22 cellular contexts compared by ENCODE assay signal in genomic region chr16:23394141-23394540, GRCh38. TPM values are rescaled to one million over a fixed set of nuclear protein-coding genes. Genes with fewer than 3 reads are reported as not detected.
A peak's percentile ranks its signal among the peaks of the same experiment; 100 is the strongest.
DNase-seq lines count a peak whose midpoint lies in the region; ATAC-seq and TF ChIP-seq lines count a peak whose summit lies in the region.
"Had no signal": no experiment of that assay in that cellular context is flagged by ENCODE, and none has a peak within 500 bp of the region (broad histone marks: within the 10 kb centered on the region; RNA-seq: fewer than 3 reads in every experiment).

No MANE protein-coding gene starts in this region.

- no peak overlapping the region for H3K4me3 ChIP-seq in right atrium auricular region
- H3K4me3 ChIP-seq in right cardiac atrium (ENCODE audit: low read length), result no peak overlapping the region
- H3K4me3 ChIP-seq in esophagus muscularis mucosa, result no peak overlapping the region
- H3K4me3 ChIP-seq in gastrocnemius medialis, result no peak overlapping the region
- no peak overlapping the region for H3K4me3 ChIP-seq in left lung
- H3K4me3 ChIP-seq: A549, GM12878, GM23338, MG63 had no signal

- intact Hi-C loops in right cardiac atrium (cut with DNase I) (no loop called here), esophagus muscularis mucosa (cut with DNase I) (no loop called here), gastrocnemius medialis (cut with DNase I; ENCODE audit: low total_unique reads) (no loop called here), left lung (cut with DNase I) (no loop called here)

- 29% methylated on average over 1 of the region's 1 CpG for WGBS in right cardiac atrium
- 38% methylated on average over 1 of the region's 1 CpG for WGBS in esophagus muscularis mucosa

- POLR2A ChIA-PET in activated CD4-positive, alpha-beta T cell treated with anti-CD3 and anti-CD28 coated beads, Interleukin-2, amount 10 ng/mL, durations not matched to agents 7 days and 5 days (lab: Charles Lee), result no interaction called here

- H3K27ac Mint-ChIP-seq in activated CD4-positive, alpha-beta T cell treated with anti-CD3 and anti-CD28 coated beads, Interleukin-2, amount 10 ng/mL, durations not matched to agents 7 days and 5 days, result no peak overlapping the region
- H3K27ac Mint-ChIP-seq: CD4-positive, alpha-beta T cell; GM23338; IgD-negative memory B cell had no signal

- in situ Hi-C loops in gastrocnemius medialis (cut with MboI; ENCODE audit: low sequenced_read_pairs in 4 of 4), result no loop called here

- TF ChIP-seq POLR2A in esophagus muscularis mucosa (IDR thresholded peaks at IDR 0.05; ENCODE audit: low read depth) (no peak), gastrocnemius medialis (IDR thresholded peaks at IDR 0.05) (no peak)

- H3K36me3 ChIP-seq in right atrium auricular region (peaks cover 50% of the 10 kb centered on the region), esophagus muscularis mucosa (peaks cover 38 to 88% (median 72%) of the 10 kb centered on the region in 4 donors), gastrocnemius medialis (no peaks in the 10 kb centered on the region), left lung (peaks cover 0 to 74% of the 10 kb centered on the region in 2 donors)

- no peak for DNase-seq in right atrium auricular region (ENCODE audit: low spot score)
- DNase-seq in right cardiac atrium, result no peak
- DNase-seq in esophagus muscularis mucosa (ENCODE audit: extremely low spot score), result no peak
- no peak for DNase-seq in gastrocnemius medialis
- DNase-seq in activated CD4-positive, alpha-beta T cell treated with anti-CD3 and anti-CD28 coated beads, Interleukin-2, amount 10 ng/mL, durations not matched to agents 7 days and 5 days, result no peak
- DNase-seq in NCI-H748 treated with DMSO at 0.1 percent for 48 hours (lab: John Stamatoyannopoulos, UW), result no peak
- no peak for DNase-seq in left lung
- DNase-seq: Caco-2; CD4-positive, alpha-beta T cell; Karpas-422; MG63; NCI-H1092; NCI-H1694; NCI-H2081 treated with DMSO at 0.1 percent for 48 hours; NCI-H510A; NCI-H774; Right ventricle myocardium superior had no signal

- peaks cover 11% of the 10 kb centered on the region for H3K36me3 Mint-ChIP-seq in activated CD4-positive, alpha-beta T cell treated with anti-CD3 and anti-CD28 coated beads, Interleukin-2, amount 10 ng/mL, durations not matched to agents 7 days and 5 days (ENCODE audit: low read depth)

- ATAC-seq in right cardiac atrium (no peak), gastrocnemius medialis (no peak), left lung (no peak)
- ATAC-seq: A549, GM12878, GM23338, HCT116 had no signal

- H3K9me3 Mint-ChIP-seq in activated CD4-positive, alpha-beta T cell treated with anti-CD3 and anti-CD28 coated beads, Interleukin-2, amount 10 ng/mL, durations not matched to agents 7 days and 5 days, result no peaks in the 10 kb centered on the region
- H3K9me3 Mint-ChIP-seq: CD4-positive, alpha-beta T cell; GM23338; IgD-negative memory B cell had no signal

- H3K27me3 ChIP-seq in right atrium auricular region, result no peaks in the 10 kb centered on the region
- H3K27me3 ChIP-seq in right cardiac atrium (ENCODE audit: control insufficient read depth, insufficient read depth), result no peaks in the 10 kb centered on the region
- no peaks in the 10 kb centered on the region for H3K27me3 ChIP-seq in esophagus muscularis mucosa
- no peaks in the 10 kb centered on the region for H3K27me3 ChIP-seq in gastrocnemius medialis
- H3K27me3 ChIP-seq in left lung, result no peaks in the 10 kb centered on the region
- H3K27me3 ChIP-seq: MG63 had no signal

- H3K4me3 Mint-ChIP-seq in activated CD4-positive, alpha-beta T cell treated with anti-CD3 and anti-CD28 coated beads, Interleukin-2, amount 10 ng/mL, durations not matched to agents 7 days and 5 days, result no peak overlapping the region
- H3K4me3 Mint-ChIP-seq: CD4-positive, alpha-beta T cell; GM23338; IgD-negative memory B cell had no signal

- TF ChIP-seq CTCF in right atrium auricular region (IDR thresholded peaks at IDR 0.05), result no peak
- TF ChIP-seq CTCF in esophagus muscularis mucosa (IDR thresholded peaks at IDR 0.05), result no peak
- TF ChIP-seq CTCF in gastrocnemius medialis (IDR thresholded peaks at IDR 0.05 in 4 of 5, conservative IDR thresholded peaks at IDR 0.05 in 1 of 5), result no peak
- TF ChIP-seq CTCF in left lung (IDR thresholded peaks at IDR 0.05), result no peak

- H3K9me3 ChIP-seq in right atrium auricular region (no peaks in the 10 kb centered on the region), right cardiac atrium (ENCODE audit: control insufficient read depth, low read length) (no peaks in the 10 kb centered on the region), esophagus muscularis mucosa (no peaks in the 10 kb centered on the region), gastrocnemius medialis (no peaks in the 10 kb centered on the region), left lung (no peaks in the 10 kb centered on the region)
- H3K9me3 ChIP-seq: A549, Caco-2, MG63 had no signal

- no peak for TF ChIP-seq EP300 in esophagus muscularis mucosa (IDR thresholded peaks at IDR 0.05)

- no peaks in the 10 kb centered on the region for H3K4me1 Mint-ChIP-seq in activated CD4-positive, alpha-beta T cell treated with anti-CD3 and anti-CD28 coated beads, Interleukin-2, amount 10 ng/mL, durations not matched to agents 7 days and 5 days

- peaks cover 0 to 23% of the 10 kb centered on the region in 2 donors for H3K4me1 ChIP-seq in right atrium auricular region
- no peaks in the 10 kb centered on the region for H3K4me1 ChIP-seq in right cardiac atrium (ENCODE audit: control insufficient read depth, insufficient read depth, low read length)
- peaks cover 15 to 26% (median 20%) of the 10 kb centered on the region in 4 donors for H3K4me1 ChIP-seq in esophagus muscularis mucosa
- H3K4me1 ChIP-seq in gastrocnemius medialis, result peaks cover 41 to 50% of the 10 kb centered on the region in 2 donors
- H3K4me1 ChIP-seq in left lung, result no peaks in the 10 kb centered on the region
- H3K4me1 ChIP-seq: A549, Caco-2 had no signal

- CTCF ChIA-PET in activated CD4-positive, alpha-beta T cell treated with anti-CD3 and anti-CD28 coated beads, Interleukin-2, amount 10 ng/mL, durations not matched to agents 7 days and 5 days (lab: Charles Lee), result no interaction called here

- peak overlapping the region; percentile 45 to 65 for H3K27ac ChIP-seq in right atrium auricular region
- no peak overlapping the region for H3K27ac ChIP-seq in right cardiac atrium (ENCODE audit: low read length)
- peak overlapping the region; percentile 27 to 69 (median 60) for H3K27ac ChIP-seq in esophagus muscularis mucosa (replicated peaks in 1 of 4)
- peak overlapping the region; percentile 83 to 93 (median 92) for H3K27ac ChIP-seq in gastrocnemius medialis
- peak overlapping the region in 1 of 2 donors; percentile 47 for H3K27ac ChIP-seq in left lung
- H3K27ac ChIP-seq: A549 had no signal

- no peaks in the 10 kb centered on the region for H3K27me3 Mint-ChIP-seq in activated CD4-positive, alpha-beta T cell treated with anti-CD3 and anti-CD28 coated beads, Interleukin-2, amount 10 ng/mL, durations not matched to agents 7 days and 5 days
- H3K27me3 Mint-ChIP-seq: CD4-positive, alpha-beta T cell; IgD-negative memory B cell had no signal

RNA-seq across cellular contexts. Expression of gene COG7, which starts 58.8 kb away (rescaled TPM):
- total RNA-seq in right atrium auricular region (10 to 100 TPM in 1 of 2 donors, 1 to 10 TPM in 1; 9.0 to 11.2 TPM), right cardiac atrium (10 to 100 TPM; 11.7 to 13.8 (median 13.0) TPM), esophagus muscularis mucosa (10 to 100 TPM; 11.9 to 23.7 (median 15.1) TPM), gastrocnemius medialis (10 to 100 TPM in 1 of 4 donors, 1 to 10 TPM in 3; 6.6 to 12.9 (median 7.1) TPM), left lung (10 to 100 TPM; 19.8 to 22.0 TPM)
- polyA plus RNA-seq in right cardiac atrium, result 13.0 TPM
- total RNA-seq in activated CD4-positive, alpha-beta T cell treated with anti-CD3 and anti-CD28 coated beads, Interleukin-2, amount 10 ng/mL, durations not matched to agents 7 days and 5 days, result 10 to 100 TPM; 17.9 to 20.2 TPM
